Comparison of ENCODE assay signal across 8 cellular contexts in the genomic region with DNA sequence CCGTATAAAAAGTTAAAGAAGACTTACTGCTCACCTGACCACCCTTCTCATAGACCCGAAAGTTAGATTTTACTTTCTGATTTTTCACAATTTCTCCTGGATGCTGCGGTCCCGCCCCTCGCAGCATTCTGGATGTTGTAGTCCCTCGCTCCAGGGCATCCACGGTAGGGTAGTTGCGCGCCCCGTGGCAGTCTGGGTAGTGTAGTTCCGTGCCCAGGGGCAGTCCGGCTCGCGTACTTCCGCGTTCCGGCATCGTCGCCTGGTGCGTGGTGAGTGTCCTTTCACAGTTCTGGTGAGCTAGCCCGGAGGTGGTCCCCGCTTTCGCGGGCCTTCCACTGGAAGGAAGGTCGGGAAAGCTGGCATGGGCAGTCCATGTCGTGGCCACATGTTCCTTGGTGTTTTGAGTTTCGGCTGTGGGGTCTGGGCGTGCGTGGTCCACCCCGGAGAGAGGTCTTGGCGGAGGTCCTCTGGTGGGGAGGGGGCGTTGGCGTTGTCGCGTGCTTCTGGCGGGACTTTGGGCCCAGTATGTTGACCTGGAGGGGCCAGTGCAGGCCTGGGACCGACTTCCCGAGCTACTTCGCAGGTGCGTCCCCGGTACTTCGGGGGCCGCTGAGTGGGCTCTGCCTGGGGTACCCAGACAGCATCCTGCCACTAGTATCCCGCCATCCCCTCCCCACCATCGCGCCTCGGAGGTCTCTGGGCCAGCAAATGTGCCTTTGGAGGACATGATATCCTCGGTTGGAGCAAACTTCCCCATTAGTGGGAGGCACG. TPM values are rescaled to one million over a fixed set of nuclear protein-coding genes. Genes with fewer than 3 reads are reported as not detected.
DNase-seq lines count a peak whose midpoint lies in the region; TF ChIP-seq lines count a peak whose summit lies in the region.

A gene (plus strand): TSS at position 222 of the 771 bp plus-strand sequence. CDS start 19,515 bp downstream, outside the sequence.

- peak within 1 kb of the TSS; percentile 79 for H3K9ac ChIP-seq in Loucy (ENCODE audit: low read depth, low read length, poor library complexity, severe bottlenecking)

- H3K4me1 ChIP-seq in Loucy (ENCODE audit: insufficient read depth, low read length, poor library complexity, severe bottlenecking) (peaks cover 25% of the 10 kb centered on the region), SJCRH30 (no peaks in the 10 kb centered on the region)

- no peaks in the 10 kb centered on the region for H4K20me1 ChIP-seq in Loucy (ENCODE audit: insufficient read depth, low read length, poor library complexity, severe bottlenecking)

- H3K36me3 ChIP-seq in H7 (replicated peaks; ENCODE audit: control insufficient read depth, insufficient read depth, low read length) (no peaks in the 10 kb centered on the region), Loucy (ENCODE audit: insufficient read depth, low read length) (no peaks in the 10 kb centered on the region), SJCRH30 (no peaks in the 10 kb centered on the region)

- no peaks in the 10 kb centered on the region for H3F3A ChIP-seq in Loucy (ENCODE audit: low read depth)

- peaks cover 12% of the 10 kb centered on the region; the same call in 1 of the 2 replicates for H3K79me2 ChIP-seq in Loucy (ENCODE audit: insufficient read depth, low read length)

- in situ Hi-C loops in G401 (cut with HindIII; ENCODE audit: low sequenced_read_pairs): no loop called here

- peak within 1 kb of the TSS; percentile 84 for H3K4me2 ChIP-seq in Loucy (ENCODE audit: low read depth, low read length, poor library complexity, severe bottlenecking)

- DNase-seq in G401 (ENCODE audit: low spot score): peak; percentile 88
- peak; percentile 90 for DNase-seq in H7
- peak; percentile 90 for DNase-seq in SJCRH30
- peak; percentile 89 for DNase-seq in activated naive CD4-positive, alpha-beta T cell treated with Interleukin-2 at 50 U/mL for 16 hours
- DNase-seq in germinal center (ENCODE audit: low spot score): peak; percentile 93
- peak; percentile 51 for DNase-seq in non-pigmented ciliary epithelial cell (ENCODE audit: low read depth)
- peak; percentile 90 for DNase-seq in superior temporal gyrus (ENCODE audit: extremely low spot score)

- H3K9me2 ChIP-seq in Loucy (replicated peaks; ENCODE audit: low read depth, low read length): no peaks in the 10 kb centered on the region

- peak within 1 kb of the TSS; percentile 34 for H3K27ac ChIP-seq in SJCRH30

- H3K4me3 ChIP-seq in H7 (ENCODE audit: insufficient read depth, low read depth, low read length) (peak within 1 kb of the TSS; percentile 79), Loucy (ENCODE audit: low read length, poor library complexity, severe bottlenecking) (peak within 1 kb of the TSS; percentile 89), SJCRH30 (peak within 1 kb of the TSS; percentile 72)

- H3K27me3 ChIP-seq in H7 (ENCODE audit: control insufficient read depth, insufficient read depth, low read length): no peaks in the 10 kb centered on the region
- H3K27me3 ChIP-seq in Loucy (ENCODE audit: insufficient read depth, low read length, poor library complexity, severe bottlenecking): no peaks in the 10 kb centered on the region
- H3K27me3 ChIP-seq in SJCRH30: no peaks in the 10 kb centered on the region

- H3K9me3 ChIP-seq in Loucy (ENCODE audit: insufficient read depth, low read depth, low read length) (no peaks in the 10 kb centered on the region), SJCRH30 (replicated peaks) (no peaks in the 10 kb centered on the region)

- H2AFZ ChIP-seq in Loucy (ENCODE audit: low read length): peak within 1 kb of the TSS; percentile 91

- no peak for TF ChIP-seq CTCF in Loucy (conservative IDR thresholded peaks at IDR 0.05; ENCODE audit: low read length)

RNA-seq across cellular contexts. Expression of the gene that starts here (rescaled TPM):
- total RNA-seq in G401 (2014; rRNA removed; shearing (Covaris generic)): 1.0 and 1.5 TPM in 2 replicates
- total RNA-seq in H7 (2014; rRNA removed; shearing (Covaris generic)): 3.4 and 4.3 TPM in 2 replicates
- 3.0 and 4.1 TPM in 2 replicates for total RNA-seq in SJCRH30 (2014; rRNA removed; shearing (Covaris generic))

Comparison
In these comparisons a context has a peak if more than half of its experiments do, and no peak if none do; other contexts are left out.
1. Peak in every context shown above with its lines: DNase-seq, H3K4me3 ChIP-seq and H3K27ac ChIP-seq.